ENCODE assay signal across 8 cellular contexts in the genomic region with DNA sequence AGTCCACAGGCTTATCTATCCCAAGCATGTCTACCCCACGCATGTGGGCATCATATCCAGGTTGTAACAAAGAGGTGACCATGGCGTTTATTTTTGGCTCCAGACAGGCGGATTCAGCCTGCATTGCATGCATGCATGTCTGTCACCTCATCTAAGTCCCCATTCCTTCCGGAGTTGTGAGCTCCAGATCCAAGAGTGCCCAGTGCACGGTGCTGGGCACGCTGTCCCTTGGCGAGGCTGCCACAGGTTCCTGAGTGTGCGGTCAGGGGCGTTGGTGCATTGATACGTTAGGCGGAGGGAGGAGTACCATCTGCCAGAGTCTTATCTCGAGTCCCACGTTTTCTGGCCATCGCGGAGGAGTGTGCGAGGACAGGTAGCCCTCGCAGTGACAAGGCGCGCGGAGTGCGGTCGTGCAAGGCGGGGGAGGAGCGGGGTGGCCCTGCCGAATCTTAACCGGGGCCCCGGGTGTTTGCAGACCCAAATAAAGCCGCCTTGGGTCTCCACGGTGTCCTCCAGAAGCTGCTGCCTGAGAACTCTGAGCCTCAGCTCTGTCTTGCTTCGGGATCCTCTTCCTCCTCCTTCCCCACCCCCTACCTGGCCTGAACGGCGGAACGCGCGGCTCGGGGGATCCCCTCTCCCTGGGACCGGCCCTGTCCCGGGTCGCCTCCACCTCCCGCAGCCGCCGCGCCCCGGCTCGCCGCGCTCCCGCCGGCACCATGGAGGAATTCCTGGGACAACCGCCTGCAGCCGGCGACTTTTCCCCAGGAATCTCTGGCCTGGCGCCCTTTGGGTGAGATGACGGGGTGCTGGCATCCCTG. TPM values are rescaled to one million over a fixed set of nuclear protein-coding genes. Genes with fewer than 3 reads are reported as not detected.
DNase-seq lines count a peak whose midpoint lies in the region; ATAC-seq and TF ChIP-seq lines count a peak whose summit lies in the region.

No MANE protein-coding gene starts in this region.

- CTCF ChIA-PET in activated B cell treated with CpG ODN at 0.5 μM for 24 hours (lab: Charles Lee), result no interaction called here

- peaks cover 32 to 48% of the 10 kb centered on the region in 2 donors for H3K27me3 ChIP-seq in left lung

- peak; percentile 7 for DNase-seq in ACHN
- DNase-seq in activated B cell treated with CpG ODN at 0.5 μM for 24 hours, result no peak
- DNase-seq in left lung, result peak in 1 of 2 donors; percentile 75
- DNase-seq in NCI-H1694 (lab: John Stamatoyannopoulos, UW), result no peak
- DNase-seq in activated CD8-positive, alpha-beta memory T cell treated with anti-CD3 and anti-CD28 coated beads, Interleukin-2, amount 50 U/mL, for 4 hours, result no peak
- no peak for DNase-seq in SW480 (ENCODE audit: low spot score)

- intact Hi-C loops in activated B cell treated with CpG ODN at 0.5 μM for 24 hours (cut with micrococcal nuclease), result loop anchor here (5.0 kb wide), 1 partner anchor 185 kb away; no protein-coding TSS in a partner anchor
- intact Hi-C loops in left lung (cut with DNase I), result no loop called here

- peaks cover 3 to 17% of the 10 kb centered on the region in 2 donors for H3K4me1 ChIP-seq in left lung

- in situ Hi-C loops in ACHN (cut with HindIII; ENCODE audit: low pct_ligation_motif_present, low pct_unique_long_range_greater_than_20kb, low sequenced_read_pairs), result no loop called here

- no peaks in the 10 kb centered on the region for H3K9me3 Mint-ChIP-seq in activated B cell treated with CpG ODN at 0.5 μM for 24 hours

- H3K27ac Mint-ChIP-seq in activated B cell treated with CpG ODN at 0.5 μM for 24 hours, result peak overlapping the region; percentile 43

- peaks cover 31% of the 10 kb centered on the region for H3K4me1 Mint-ChIP-seq in activated B cell treated with CpG ODN at 0.5 μM for 24 hours

- ATAC-seq in GM21825 (IDR thresholded peaks at IDR 0.05; ENCODE audit: unreplicated experiment) (peak; percentile 45), activated B cell treated with CpG ODN at 0.5 μM for 24 hours (ENCODE audit: low read depth) (no peak), left lung (peak; percentile 61), HG03135 (IDR thresholded peaks at IDR 0.05; ENCODE audit: unreplicated experiment) (no peak)

- peak overlapping the region; percentile 24 to 32 for H3K4me3 ChIP-seq in left lung

- POLR2A ChIA-PET in activated B cell treated with CpG ODN at 0.5 μM for 24 hours (lab: Charles Lee), result no interaction called here

- peaks cover 26% of the 10 kb centered on the region for H3K27me3 Mint-ChIP-seq in activated B cell treated with CpG ODN at 0.5 μM for 24 hours

- no peaks in the 10 kb centered on the region for H3K9me3 ChIP-seq in left lung

- peak overlapping the region; percentile 82 for H3K4me3 Mint-ChIP-seq in activated B cell treated with CpG ODN at 0.5 μM for 24 hours

- H3K27ac ChIP-seq in left lung, result no peak overlapping the region

- H3K36me3 ChIP-seq in left lung, result no peaks in the 10 kb centered on the region

- TF ChIP-seq CTCF in activated B cell treated with CpG ODN at 0.5 μM for 24 hours (IDR thresholded peaks at IDR 0.05) (no peak), left lung (IDR thresholded peaks at IDR 0.05) (no peak)

- H3K36me3 Mint-ChIP-seq in activated B cell treated with CpG ODN at 0.5 μM for 24 hours (ENCODE audit: low read depth), result no peaks in the 10 kb centered on the region

RNA-seq across cellular contexts. Expression of gene GALNTL6, which starts 0.6 kb away (rescaled TPM):
- total RNA-seq in activated B cell treated with CpG ODN at 0.5 μM for 24 hours (0.20 and 0.24 TPM in 2 replicates), left lung (under 1 TPM in 1 of 2 donors, not detected in 1; 0.16 TPM)

Comparison
In these comparisons a context has a peak if more than half of its experiments do, and no peak if none do; other contexts are left out.
1. ATAC-seq: peak in GM21825 (single experiment) and left lung (single experiment); none in activated B cell treated with CpG ODN at 0.5 μM for 24 hours (single experiment) and HG03135 (single experiment).